In genomic region chr4:184198190-184198589, GRCh38 we compare ENCODE assay signal across 2 cellular contexts.
TF ChIP-seq lines count a peak whose summit lies in the region.

No MANE protein-coding gene starts in this region.

TF ChIP-seq in K562, 482 proteins besides CTCF, POLR2A, EP300 and RAD21:
- no peak for TF ChIP-seq GATAD2B (IDR thresholded peaks at IDR 0.05; ENCODE audit: borderline replicate concordance)
- no peak for TF ChIP-seq ZFPM2 (CRISPR knock-in tag; IDR thresholded peaks at IDR 0.05)
- TF ChIP-seq PML (IDR thresholded peaks at IDR 0.05; ENCODE audit: low read length): no peak
- TF ChIP-seq NCOR1 (IDR thresholded peaks at IDR 0.05): no peak
- TF ChIP-seq HCFC1 (IDR thresholded peaks at IDR 0.05; ENCODE audit: low read depth, low read length): no peak
- TF ChIP-seq FOXM1 (IDR thresholded peaks at IDR 0.05; ENCODE audit: low read depth): no peak
- no peak for TF ChIP-seq FOXM1 (CRISPR knock-in tag; IDR thresholded peaks at IDR 0.05; ENCODE audit: low read depth)
- no peak for TF ChIP-seq STAG1 (CRISPR knock-in tag; IDR thresholded peaks at IDR 0.05; ENCODE audit: borderline replicate concordance)

TF ChIP-seq in HepG2, 621 proteins besides CTCF, POLR2A, EP300 and RAD21:
- TF ChIP-seq POLR2AphosphoS2 (IDR thresholded peaks at IDR 0.05; ENCODE audit: low read depth, low read length): no peak
- TF ChIP-seq ZFP90 (CRISPR knock-in tag; IDR thresholded peaks at IDR 0.05; ENCODE audit: borderline replicate concordance): no peak
- TF ChIP-seq DZIP1 (CRISPR knock-in tag; IDR thresholded peaks at IDR 0.05): no peak
- no peak for TF ChIP-seq ZNF614 (CRISPR knock-in tag; IDR thresholded peaks at IDR 0.05; ENCODE audit: borderline replicate concordance)
- no peak for TF ChIP-seq ONECUT2 (CRISPR knock-in tag; IDR thresholded peaks at IDR 0.05)
- TF ChIP-seq ZNF329 (CRISPR knock-in tag; IDR thresholded peaks at IDR 0.05; ENCODE audit: low read depth): no peak
- TF ChIP-seq TCF7 (IDR thresholded peaks at IDR 0.05; ENCODE audit: low read depth): no peak
- no peak for TF ChIP-seq RERE (CRISPR knock-in tag; IDR thresholded peaks at IDR 0.05; ENCODE audit: low read depth)
